18 cellular contexts compared by ENCODE assay signal in the genomic region with DNA sequence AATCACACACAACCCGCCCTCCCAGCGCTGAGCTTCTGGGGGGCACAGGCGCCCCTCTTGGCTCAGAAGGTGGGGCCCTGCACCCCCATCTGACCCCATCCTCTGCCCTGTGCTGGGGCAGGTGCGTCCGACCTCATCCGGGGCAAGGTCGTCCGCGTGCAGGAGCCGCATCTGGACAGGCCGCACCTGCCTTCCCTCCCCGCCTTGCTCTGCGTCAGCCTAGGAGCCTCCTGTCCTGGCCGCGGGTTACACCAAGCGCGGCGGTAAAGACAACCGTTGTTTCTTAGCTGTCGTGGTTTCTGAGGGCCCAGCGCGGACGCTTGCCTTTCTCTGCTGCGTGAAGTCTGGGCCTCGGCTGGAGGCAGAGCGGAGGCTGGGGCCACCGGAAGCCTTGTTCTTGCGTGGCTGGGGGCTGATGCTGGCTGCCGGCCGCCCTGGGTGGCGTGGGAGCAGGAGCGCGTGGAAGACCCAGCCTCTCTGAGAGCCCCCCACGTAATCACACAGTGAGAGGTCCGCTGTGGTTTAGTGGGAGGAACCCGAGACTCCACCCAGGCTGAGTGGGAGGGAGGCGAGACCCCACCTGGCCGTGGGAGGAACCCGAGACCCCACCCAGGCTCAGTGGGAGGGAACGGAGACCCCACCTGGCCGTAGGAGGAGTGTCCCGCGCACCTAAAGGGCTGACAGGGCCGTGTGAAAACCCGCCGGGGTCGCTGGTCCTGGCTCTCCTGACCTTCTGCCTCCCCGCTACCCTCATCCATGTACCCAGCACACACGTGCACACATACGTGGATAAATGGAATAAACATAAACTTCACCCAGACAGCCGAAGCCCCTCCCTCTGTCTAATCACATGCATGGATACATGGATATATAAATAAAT. TPM values are rescaled to one million over a fixed set of nuclear protein-coding genes. Genes with fewer than 3 reads are reported as not detected.
DNase-seq lines count a peak whose midpoint lies in the region; ATAC-seq and TF ChIP-seq lines count a peak whose summit lies in the region.
"Had no signal": no experiment of that assay in that cellular context is flagged by ENCODE, and none has a peak within 500 bp of the region (broad histone marks: within the 10 kb centered on the region; RNA-seq: fewer than 3 reads in every experiment).

No MANE protein-coding gene starts in this region.

- H3K36me3 ChIP-seq in H7 (replicated peaks; ENCODE audit: control insufficient read depth, insufficient read depth, low read length) (no peaks in the 10 kb centered on the region), spleen (no peaks in the 10 kb centered on the region), mesenchymal stem cell (ENCODE audit: control insufficient read depth in 1 of 2, insufficient read depth in 2 of 2, low read depth in 1 of 2, low read length in 2 of 2) (no peaks in the 10 kb centered on the region)

- H3K4me1 ChIP-seq in spleen, result peaks cover 0 to under 1% (median under 1%) of the 10 kb centered on the region in 6 donors
- H3K4me1 ChIP-seq in mesenchymal stem cell (ENCODE audit: control insufficient read depth, insufficient read depth, low read depth, low read length), result no peaks in the 10 kb centered on the region

- no peak overlapping the region for H2BK5ac ChIP-seq in mesenchymal stem cell (ENCODE audit: low read depth, low read length, poor library complexity, severe bottlenecking)

- H2AFZ ChIP-seq in mesenchymal stem cell (ENCODE audit: low read depth, low read length), result no peak overlapping the region

- H3K18ac ChIP-seq in mesenchymal stem cell (ENCODE audit: low read depth in 1 of 2, low read length in 2 of 2), result no peak overlapping the region

- no peak overlapping the region for H3K23ac ChIP-seq in mesenchymal stem cell (ENCODE audit: low read length in 2 of 2)

- H2AK5ac ChIP-seq in mesenchymal stem cell (ENCODE audit: low read length, severe bottlenecking), result no peak overlapping the region

- no peak overlapping the region for H2BK120ac ChIP-seq in mesenchymal stem cell (ENCODE audit: low read depth, low read length)

- 90 to 95% (median 92%) methylated on average over 27 to 51 of the region's 51 CpGs for WGBS in spleen, 5 donors
- 91% methylated on average over 48 of the region's 51 CpGs for WGBS in mesenchymal stem cell

- no peak overlapping the region for H3K4me3 ChIP-seq in H7 (ENCODE audit: insufficient read depth, low read depth, low read length)
- H3K4me3 ChIP-seq in spleen, result no peak overlapping the region
- H3K4me3 ChIP-seq in coronary artery, result no peak overlapping the region
- H3K4me3 ChIP-seq in mesenchymal stem cell (ENCODE audit: insufficient read depth in 1 of 2, low read depth in 1 of 2, low read length in 2 of 2), result no peak overlapping the region
- H3K4me3 ChIP-seq: GM23338 had no signal

- no peak overlapping the region for H4K91ac ChIP-seq in mesenchymal stem cell (ENCODE audit: low read length)

- no peak overlapping the region for H3K27ac ChIP-seq in spleen
- no peak overlapping the region for H3K27ac ChIP-seq in coronary artery
- H3K27ac ChIP-seq in mesenchymal stem cell (ENCODE audit: low read length, poor library complexity, severe bottlenecking), result no peak overlapping the region

- no peak overlapping the region for H2BK15ac ChIP-seq in mesenchymal stem cell (ENCODE audit: low read depth, poor library complexity, severe bottlenecking)

- no peak overlapping the region for H3K4ac ChIP-seq in mesenchymal stem cell (ENCODE audit: low read depth in 1 of 2, low read length in 2 of 2)

- no peak overlapping the region for H3K4me2 ChIP-seq in mesenchymal stem cell (ENCODE audit: low read length, poor library complexity, severe bottlenecking)
- H3K4me2 ChIP-seq: GM23338 had no signal

- peaks cover 0 to 5% (median 0%) of the 10 kb centered on the region in 8 donors for H3K9me3 ChIP-seq in spleen
- no peaks in the 10 kb centered on the region for H3K9me3 ChIP-seq in mesenchymal stem cell (ENCODE audit: control insufficient read depth, low read length)

- H3K27me3 ChIP-seq in H7 (ENCODE audit: control insufficient read depth, insufficient read depth, low read length), result no peaks in the 10 kb centered on the region
- peaks cover 0 to 10% (median 0%) of the 10 kb centered on the region in 7 donors for H3K27me3 ChIP-seq in spleen (replicated peaks in 1 of 7)
- peaks cover 0 to 4% of the 10 kb centered on the region in 2 experiments for H3K27me3 ChIP-seq in mesenchymal stem cell (ENCODE audit: control insufficient read depth in 1 of 2, insufficient read depth in 1 of 2, low read length in 2 of 2)

- intact Hi-C loops in spleen (cut with DNase I; ENCODE audit: low total_unique reads), result no loop called here

- DNase-seq in activated CD8-positive, alpha-beta memory T cell treated with anti-CD3 and anti-CD28 coated beads for 24 hours, result peak; percentile 41
- no peak for DNase-seq in activated CD8-positive, alpha-beta memory T cell treated with anti-CD3 and anti-CD28 coated beads, Interleukin-2, amount 50 U/mL, for 48 hours
- peak; percentile 50 for DNase-seq in H7
- peak; percentile 35 for DNase-seq in left lobe of liver (ENCODE audit: low spot score)
- peak; percentile 58 for DNase-seq in spleen
- no peak for DNase-seq in coronary artery (ENCODE audit: low spot score)
- DNase-seq in mesenchymal stem cell, result no peak
- no peak for DNase-seq in NCI-H774 (lab: John Stamatoyannopoulos, UW)
- DNase-seq: C1 segment of cervical spinal cord; DMS 273 treated with DMSO at 0.1 percent for 48 hours; EL; KG1; NCI-H1436; NCI-H2081 treated with DMSO at 0.1 percent for 48 hours; NCI-H524; NK-92 treated with Interleukin-12 subunit alpha and Interleukin-12 subunit beta, amount 100 ng/mL, for 24 hours had no signal

- H2BK12ac ChIP-seq in mesenchymal stem cell (ENCODE audit: low read length in 2 of 2), result no peak overlapping the region

- no peak for TF ChIP-seq POLR2A in spleen (IDR thresholded peaks at IDR 0.05)

- TF ChIP-seq CTCF in spleen (IDR thresholded peaks at IDR 0.05 in 8 of 11, conservative IDR thresholded peaks at IDR 0.05 in 3 of 11) (no peak), coronary artery (IDR thresholded peaks at IDR 0.05) (no peak)

- ATAC-seq in left lobe of liver, result no peak

- no peak overlapping the region for H4K8ac ChIP-seq in mesenchymal stem cell (ENCODE audit: low read length)

- no peak overlapping the region for H3K14ac ChIP-seq in mesenchymal stem cell (ENCODE audit: low read length in 2 of 2)

- H3K9ac ChIP-seq in mesenchymal stem cell (ENCODE audit: low read length), result no peak overlapping the region

- H3K79me1 ChIP-seq in mesenchymal stem cell (replicated peaks; ENCODE audit: low read length, poor library complexity, severe bottlenecking), result no peaks in the 10 kb centered on the region

RNA-seq across cellular contexts. Expression of a gene that starts 51.8 kb away (rescaled TPM):
- 0.14 and 0.18 TPM in 2 replicates for total RNA-seq in H7 (2014; rRNA removed; shearing (Covaris generic))
- total RNA-seq in left lobe of liver (not detected), spleen (1 to 10 TPM in 3 of 7 donors, under 1 TPM in 3, not detected in 1; 0.17 to 3.2 (median 1.1) TPM)
- under 1 TPM; 0.15 to 0.38 (median 0.22) TPM for polyA plus RNA-seq in spleen
- polyA plus RNA-seq in mesenchymal stem cell (2013, experiment 1 of 2), result 0.30 TPM
- polyA plus RNA-seq in mesenchymal stem cell (2013, experiment 2 of 2), result 0.34 TPM
- total RNA-seq: OCI-LY7 had no signal

Comparison
In these comparisons a context has a peak if more than half of its experiments do, and no peak if none do; other contexts are left out.
1. DNase-seq: peak in activated CD8-positive, alpha-beta memory T cell treated with anti-CD3 and anti-CD28 coated beads for 24 hours (single experiment), H7 (single experiment), left lobe of liver (single experiment) and spleen (single experiment); none in activated CD8-positive, alpha-beta memory T cell treated with anti-CD3 and anti-CD28 coated beads, Interleukin-2, amount 50 U/mL, for 48 hours (single experiment), coronary artery (single experiment), mesenchymal stem cell (single experiment) and NCI-H774 (single experiment).